In the genomic region with DNA sequence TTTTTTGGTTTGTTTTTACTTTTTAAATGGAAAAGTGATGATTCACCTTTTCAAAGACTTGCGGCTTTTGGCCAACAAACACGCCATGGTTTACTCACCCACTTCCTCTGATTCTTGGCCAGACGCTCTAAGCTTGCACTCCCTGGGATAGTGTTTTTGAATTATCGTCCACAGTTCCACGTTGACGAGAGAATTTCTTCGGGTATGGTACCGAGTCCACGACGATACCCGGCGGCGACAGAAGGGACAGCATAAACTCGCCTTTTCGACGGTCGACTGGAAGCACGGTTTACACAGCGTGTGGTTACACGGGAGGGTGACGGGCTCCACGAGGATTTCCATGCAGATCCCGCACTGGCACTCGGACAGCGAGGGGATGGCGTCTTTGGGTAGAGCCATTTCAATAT, we compare ENCODE assay signal across 1 cellular context.
A peak's percentile ranks its signal among the peaks of the same experiment; 100 is the strongest.
TF ChIP-seq lines count a peak whose summit lies in the region.

No MANE protein-coding gene starts in this region.

TF ChIP-seq in IMR-90, 13 proteins besides CTCF, POLR2A, EP300 and RAD21 (continued from another document):
- TF ChIP-seq BHLHE40 (IDR thresholded peaks at IDR 0.05; ENCODE audit: low read depth, low read length) (peak; percentile 30; the same call in 1 of the 2 replicates), SMC3 (IDR thresholded peaks at IDR 0.05; ENCODE audit: low read depth, low read length) (no peak)
- TF ChIP-seq, protein P1, sequence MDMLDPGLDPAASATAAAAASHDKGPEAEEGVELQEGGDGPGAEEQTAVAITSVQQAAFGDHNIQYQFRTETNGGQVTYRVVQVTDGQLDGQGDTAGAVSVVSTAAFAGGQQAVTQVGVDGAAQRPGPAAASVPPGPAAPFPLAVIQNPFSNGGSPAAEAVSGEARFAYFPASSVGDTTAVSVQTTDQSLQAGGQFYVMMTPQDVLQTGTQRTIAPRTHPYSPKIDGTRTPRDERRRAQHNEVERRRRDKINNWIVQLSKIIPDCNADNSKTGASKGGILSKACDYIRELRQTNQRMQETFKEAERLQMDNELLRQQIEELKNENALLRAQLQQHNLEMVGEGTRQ (IDR thresholded peaks at IDR 0.05; ENCODE audit: low read depth, low read length) = no peak
- TF ChIP-seq, protein P2, sequence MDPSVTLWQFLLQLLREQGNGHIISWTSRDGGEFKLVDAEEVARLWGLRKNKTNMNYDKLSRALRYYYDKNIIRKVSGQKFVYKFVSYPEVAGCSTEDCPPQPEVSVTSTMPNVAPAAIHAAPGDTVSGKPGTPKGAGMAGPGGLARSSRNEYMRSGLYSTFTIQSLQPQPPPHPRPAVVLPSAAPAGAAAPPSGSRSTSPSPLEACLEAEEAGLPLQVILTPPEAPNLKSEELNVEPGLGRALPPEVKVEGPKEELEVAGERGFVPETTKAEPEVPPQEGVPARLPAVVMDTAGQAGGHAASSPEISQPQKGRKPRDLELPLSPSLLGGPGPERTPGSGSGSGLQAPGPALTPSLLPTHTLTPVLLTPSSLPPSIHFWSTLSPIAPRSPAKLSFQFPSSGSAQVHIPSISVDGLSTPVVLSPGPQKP (IDR thresholded peaks at IDR 0.05; ENCODE audit: borderline replicate concordance, low read depth, low read length) = no peak
